16 cellular contexts compared by ENCODE assay signal in the genomic region with DNA sequence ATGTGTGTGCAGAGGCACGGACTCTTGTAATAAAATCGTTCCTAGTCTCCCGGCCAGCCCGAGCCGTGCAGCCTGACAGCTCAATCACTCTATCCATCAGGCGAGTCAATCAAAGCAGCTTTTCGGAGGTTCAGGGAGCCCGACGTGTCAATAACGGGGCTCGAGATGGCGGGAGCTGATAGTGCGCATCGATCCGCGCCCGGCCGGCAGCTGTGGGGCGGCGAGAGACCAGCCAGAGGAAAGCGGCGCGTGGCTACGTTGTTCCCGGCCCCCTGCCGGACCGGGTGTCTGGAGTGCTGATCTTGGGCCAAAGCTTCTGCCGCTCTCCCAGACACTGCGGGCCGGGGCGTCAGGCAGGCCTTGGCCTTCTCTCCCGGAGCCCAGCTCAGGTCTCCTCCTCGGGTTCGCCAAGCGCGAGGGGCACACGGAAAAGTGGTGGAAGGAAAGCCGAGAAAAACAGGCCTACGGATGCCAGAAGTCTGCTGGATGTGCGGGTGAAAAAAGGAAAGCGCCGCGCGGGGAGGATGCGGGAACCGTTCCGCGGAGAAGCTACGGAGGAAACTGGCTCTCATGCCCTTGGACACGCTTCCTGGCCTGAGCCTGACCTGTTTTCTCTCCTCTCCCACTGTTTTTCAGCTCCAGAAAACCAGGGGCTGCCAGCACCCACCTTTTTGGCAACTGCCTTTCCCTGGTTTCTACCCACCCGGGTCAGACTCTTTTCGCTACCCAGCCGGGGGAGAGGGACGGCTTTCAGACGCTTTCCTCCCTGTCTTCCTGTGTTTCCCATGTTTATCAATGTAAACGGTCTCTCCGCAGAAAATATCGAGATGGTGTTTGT. TPM values are rescaled to one million over a fixed set of nuclear protein-coding genes. Genes with fewer than 3 reads are reported as not detected.
DNase-seq lines count a peak whose midpoint lies in the region; ATAC-seq, FAIRE-seq and TF ChIP-seq lines count a peak whose summit lies in the region.
"Had no signal": no experiment of that assay in that cellular context is flagged by ENCODE, and none has a peak within 500 bp of the region (broad histone marks: within the 10 kb centered on the region; RNA-seq: fewer than 3 reads in every experiment).

No MANE protein-coding gene starts in this region.

- POLR2A ChIA-PET in CD8-positive, alpha-beta T cell (lab: Charles Lee), result no interaction called here
- POLR2A ChIA-PET in H1 (lab: Charles Lee; ENCODE audit: partially characterized antibody), result interaction anchor here (1.1 to 1.9 kb wide), 5 partner anchors 8 to 78 kb away, joined by 3 to 10 read pairs (median 3); no protein-coding TSS in a partner anchor

- H3K4me2 ChIP-seq in H9 (ENCODE audit: insufficient read depth, insufficient read length, low read length) (no peak overlapping the region), H1 (ENCODE audit: insufficient read depth in 1 of 2, low read depth in 2 of 2, low read length in 2 of 2) (peak overlapping the region; percentile 49 to 90)
- H3K4me2 ChIP-seq: KMS-11 had no signal

- H3K36me3 ChIP-seq in CD8-positive, alpha-beta T cell (ENCODE audit: insufficient read depth, low read length), result no peaks in the 10 kb centered on the region
- H3K36me3 ChIP-seq in H1 (ENCODE audit: control insufficient read depth in 2 of 4, insufficient read depth in 4 of 4, low read length in 3 of 4), result peaks cover 0 to 9% (median 0%) of the 10 kb centered on the region in 4 experiments; a peak in 1 of 8 replicates

- peaks cover 30% of the 10 kb centered on the region for H3K4me1 Mint-ChIP-seq in CD8-positive, alpha-beta T cell (ENCODE audit: low read depth)
- H3K4me1 Mint-ChIP-seq in H9 (peaks cover 42 to 73% of the 10 kb centered on the region in 2 experiments), neural crest cell (peaks cover 36% of the 10 kb centered on the region)

- TF ChIP-seq CTCF in CD8-positive, alpha-beta T cell (IDR thresholded peaks at IDR 0.05), result no peak
- TF ChIP-seq CTCF in H9 (conservative IDR thresholded peaks at IDR 0.05) (0 out of 3 replicates have a peak, but pooled peaks have one; percentile 10), H1 (IDR thresholded peaks at IDR 0.05; ENCODE audit: control extremely low read depth in 1 of 3, insufficient read depth in 1 of 3, low read depth in 1 of 3, low read length in 3 of 3) (no peak), neural crest cell (conservative IDR thresholded peaks at IDR 0.05) (no peak)

- TF ChIP-seq RAD21 in H1 (IDR thresholded peaks at IDR 0.05 in 1 of 2, conservative IDR thresholded peaks at IDR 0.05 in 1 of 2; ENCODE audit: low read depth in 2 of 2, low read length in 2 of 2), result no peak

- no peak overlapping the region for H2AFZ ChIP-seq in H9 (ENCODE audit: low read length)
- H2AFZ ChIP-seq in H1 (ENCODE audit: low read length), result no peak overlapping the region

- H3K4me1 ChIP-seq in CD8-positive, alpha-beta T cell (ENCODE audit: insufficient read depth, low read length), result peaks cover 33% of the 10 kb centered on the region
- H3K4me1 ChIP-seq in H9 (ENCODE audit: insufficient read depth, low read length) (no peaks in the 10 kb centered on the region), H1 (replicated peaks in 1 of 4; ENCODE audit: control insufficient read depth in 3 of 4, insufficient read depth in 4 of 4, low read length in 3 of 4) (peaks cover 3 to 39% (median 32%) of the 10 kb centered on the region in 4 experiments)

- no peak overlapping the region; the same call in 1 of the 2 replicates for H3K14ac ChIP-seq in H9 (ENCODE audit: insufficient read depth, low read length)
- H3K14ac ChIP-seq in H1 (ENCODE audit: insufficient read length), result no peak overlapping the region

- intact Hi-C loops in CD8-positive, alpha-beta T cell (cut with DNase I, micrococcal nuclease), result no loop called here

- H2BK120ac ChIP-seq in H9 (ENCODE audit: low read depth, low read length, poor library complexity, severe bottlenecking) (no peak overlapping the region), H1 (replicated peaks; ENCODE audit: low read depth, low read length) (no peak overlapping the region)

- H3K23me2 ChIP-seq in H9 (ENCODE audit: insufficient read length, low read depth, low read length, poor library complexity, severe bottlenecking) (peaks cover 4% of the 10 kb centered on the region), H1 (ENCODE audit: low read depth, low read length) (peaks cover 12% of the 10 kb centered on the region)

- no peak overlapping the region for H3K4me3 ChIP-seq in CD8-positive, alpha-beta T cell (ENCODE audit: low read depth, low read length)
- peak overlapping the region in 1 of 4 experiments; percentile 37; a peak in 2 of 8 replicates for H3K4me3 ChIP-seq in H1 (ENCODE audit: extremely low read depth in 1 of 4, insufficient read depth in 2 of 4, low read depth in 3 of 4, low read length in 4 of 4)
- H3K4me3 ChIP-seq: lung had no signal

- H3K27me3 Mint-ChIP-seq in CD8-positive, alpha-beta T cell (ENCODE audit: low read depth), result peaks cover 67% of the 10 kb centered on the region
- H3K27me3 Mint-ChIP-seq in H9 (ENCODE audit: low read depth), result peaks cover 96% of the 10 kb centered on the region
- peaks cover 97% of the 10 kb centered on the region for H3K27me3 Mint-ChIP-seq in neural crest cell (ENCODE audit: low read depth)

- H3K23ac ChIP-seq in H9 (ENCODE audit: insufficient read length, low read depth, low read length) (no peak overlapping the region), H1 (ENCODE audit: insufficient read length) (no peak overlapping the region)

- no peaks in the 10 kb centered on the region for H4K20me1 ChIP-seq in H9 (ENCODE audit: control insufficient read depth, insufficient read depth, insufficient read length)
- H4K20me1 ChIP-seq in H1 (replicated peaks in 1 of 2; ENCODE audit: control insufficient read depth in 1 of 2, insufficient read depth in 2 of 2, low read length in 2 of 2), result peaks cover 17 to 24% of the 10 kb centered on the region in 2 experiments

- H3K4me3 Mint-ChIP-seq in CD8-positive, alpha-beta T cell, result peak overlapping the region; percentile 45
- H3K4me3 Mint-ChIP-seq in H9 (peak overlapping the region in 1 of 2 experiments; percentile 65; a peak in 3 of 5 replicates), neural crest cell (peak overlapping the region; percentile 89)

- H4K8ac ChIP-seq in H9 (replicated peaks; ENCODE audit: insufficient read length, low read depth, low read length), result no peak overlapping the region
- H4K8ac ChIP-seq in H1 (ENCODE audit: extremely low read depth, insufficient read depth, low read length), result peak overlapping the region; percentile 62; the same call in 1 of the 2 replicates

- H3K18ac ChIP-seq in H9 (ENCODE audit: insufficient read length, low read depth, low read length) (no peak overlapping the region), H1 (ENCODE audit: extremely low read depth, low read length) (peak overlapping the region; percentile 57; the same call in 1 of the 2 replicates)

- no peak overlapping the region for H2BK5ac ChIP-seq in H9 (ENCODE audit: insufficient read length, low read length)
- H2BK5ac ChIP-seq in H1 (ENCODE audit: low read depth, low read length), result no peak overlapping the region

- H3K9me3 ChIP-seq in CD8-positive, alpha-beta T cell (ENCODE audit: low read length), result no peaks in the 10 kb centered on the region
- H3K9me3 ChIP-seq in H9 (ENCODE audit: control insufficient read depth, low read depth, low read length) (no peaks in the 10 kb centered on the region), H1 (ENCODE audit: insufficient read depth in 2 of 2, low read depth in 1 of 2, low read length in 1 of 2) (no peaks in the 10 kb centered on the region)

- no peak for TF ChIP-seq POLR2A in H1 (IDR thresholded peaks at IDR 0.05; ENCODE audit: control extremely low read depth in 1 of 2, low read depth in 2 of 2, low read length in 2 of 2)

- TF ChIP-seq EP300 in H1 (IDR thresholded peaks at IDR 0.05; ENCODE audit: borderline replicate concordance in 1 of 2, low read depth in 2 of 2, low read length in 2 of 2), result no peak

- H3K9me3 Mint-ChIP-seq in CD8-positive, alpha-beta T cell, result no peaks in the 10 kb centered on the region
- H3K9me3 Mint-ChIP-seq in H9, result peaks cover 3 to 14% of the 10 kb centered on the region in 2 experiments; a peak in 3 of 5 replicates
- no peaks in the 10 kb centered on the region for H3K9me3 Mint-ChIP-seq in neural crest cell

- DNase-seq in CD8-positive, alpha-beta T cell, result no peak
- DNase-seq in H9, result peak; percentile 42
- peak in 1 of 2 experiments; percentile 62 for DNase-seq in H1 (ENCODE audit: low read depth in 1 of 2, low spot score in 2 of 2)
- peak; percentile 26 for DNase-seq in neural crest cell (ENCODE audit: low read depth, low spot score)
- no peak for DNase-seq in activated gamma-delta T cell treated with Interleukin-2 at 50 U/mL for 16 hours
- DNase-seq in occipital lobe (lab: John Stamatoyannopoulos, UW), result no peak
- DNase-seq: caudate nucleus, DMS79 treated with DMSO at 0.1 percent for 48 hours, NCI-H2171, SHP77 treated with DMSO at 0.1 percent for 48 hours had no signal

- no peak overlapping the region for H3K27ac Mint-ChIP-seq in CD8-positive, alpha-beta T cell
- no peak overlapping the region for H3K27ac Mint-ChIP-seq in H9
- peak overlapping the region; percentile 43 for H3K27ac Mint-ChIP-seq in neural crest cell (ENCODE audit: unreplicated experiment)

- H2BK20ac ChIP-seq in H9 (ENCODE audit: low read depth, low read length, poor library complexity, severe bottlenecking), result no peak overlapping the region
- peak overlapping the region; percentile 86 for H2BK20ac ChIP-seq in H1 (ENCODE audit: low read length)

- WGBS in H9 (ENCODE audit: extremely low coverage, insufficient read length, low lambda C conversion rate), result no CpG with 5 or more reads among the region's 58 CpGs
- WGBS in H1 (ENCODE audit: extremely low coverage in 1 of 2, insufficient coverage in 1 of 2, insufficient read length in 1 of 2, insufficient replicate concordance in 2 of 2, low coverage in 1 of 2, low lambda C conversion rate in 2 of 2, missing lambda C conversion rate in 1 of 2), 2 experiments, result 7% methylated on average over 49 of the region's 58 CpGs; no CpG with 5 or more reads in 1 of the 2 experiments

- no peaks in the 10 kb centered on the region for H3K79me2 ChIP-seq in H9 (ENCODE audit: insufficient read depth, low read length)
- no peaks in the 10 kb centered on the region for H3K79me2 ChIP-seq in H1 (ENCODE audit: control insufficient read depth in 1 of 2, insufficient read depth in 2 of 2, low read length in 2 of 2)

- H3K27ac ChIP-seq in CD8-positive, alpha-beta T cell (ENCODE audit: low read depth, low read length), result no peak overlapping the region
- H3K27ac ChIP-seq in H9 (ENCODE audit: insufficient read length, low read depth, low read length) (no peak overlapping the region), H1 (ENCODE audit: low read depth, low read length) (no peak overlapping the region)
- H3K27ac ChIP-seq: KMS-11 had no signal

- H4K91ac ChIP-seq in H9 (ENCODE audit: insufficient read length, low read depth, low read length) (no peak overlapping the region), H1 (replicated peaks; ENCODE audit: insufficient read length, low read length) (no peak overlapping the region)

- H3K36me3 Mint-ChIP-seq in CD8-positive, alpha-beta T cell, result no peaks in the 10 kb centered on the region
- H3K36me3 Mint-ChIP-seq in H9 (ENCODE audit: insufficient read depth in 1 of 3, low read depth in 3 of 3) (no peaks in the 10 kb centered on the region; a peak in 1 of 7 replicates), neural crest cell (ENCODE audit: low read depth) (peaks cover 5% of the 10 kb centered on the region)

- CTCF ChIA-PET in CD8-positive, alpha-beta T cell (lab: Charles Lee), result interaction anchor here (0.9 to 1.8 kb wide), 3 partner anchors 9 to 623 kb away, joined by 3 to 12 read pairs (median 3); no protein-coding TSS in a partner anchor
- CTCF ChIA-PET in H1 (lab: Charles Lee; ENCODE audit: partially characterized antibody), result interaction anchor here (0.6 to 8.6 kb wide), 8 partner anchors 10 to 623 kb away, joined by 3 to 84 read pairs (median 4); no protein-coding TSS in a partner anchor

- H2AK5ac ChIP-seq in H9 (ENCODE audit: insufficient read length, low read length) (no peak overlapping the region), H1 (ENCODE audit: low read depth, low read length) (no peak overlapping the region)

- H3K79me1 ChIP-seq in H9 (ENCODE audit: insufficient read depth, low read depth, low read length, poor library complexity, severe bottlenecking) (no peaks in the 10 kb centered on the region), H1 (ENCODE audit: low read depth, low read length) (no peaks in the 10 kb centered on the region)

- H3K27me3 ChIP-seq in CD8-positive, alpha-beta T cell (ENCODE audit: insufficient read depth, low read length), result peaks cover 65% of the 10 kb centered on the region
- H3K27me3 ChIP-seq in H9 (ENCODE audit: insufficient read depth, low read length) (peaks cover 88% of the 10 kb centered on the region), H1 (replicated peaks in 1 of 4; ENCODE audit: control insufficient read depth in 3 of 4, extremely low read depth in 1 of 4, insufficient read depth in 3 of 4, low read length in 3 of 4) (peaks cover 91 to 99% (median 95%) of the 10 kb centered on the region in 4 experiments)

- H4K5ac ChIP-seq in H9 (ENCODE audit: insufficient read length, low read depth, low read length) (no peak overlapping the region), H1 (ENCODE audit: insufficient read length, low read depth, low read length) (no peak overlapping the region)

- ATAC-seq in CD8-positive, alpha-beta T cell, result no peak
- ATAC-seq in GM19397 (IDR thresholded peaks at IDR 0.05; ENCODE audit: unreplicated experiment) (no peak), HG03432 (IDR thresholded peaks at IDR 0.05; ENCODE audit: unreplicated experiment) (no peak)

- H3K4ac ChIP-seq in H9 (ENCODE audit: low read depth, low read length) (no peak overlapping the region), H1 (replicated peaks; ENCODE audit: insufficient read length, low read depth, low read length) (no peak overlapping the region)

- H2BK12ac ChIP-seq in H9 (ENCODE audit: insufficient read length, low read depth, low read length) (no peak overlapping the region), H1 (ENCODE audit: low read depth, low read length) (peak overlapping the region; percentile 68)

- H3K56ac ChIP-seq in H9 (ENCODE audit: insufficient read length, low read depth, low read length), result no peak overlapping the region
- no peak overlapping the region for H3K56ac ChIP-seq in H1 (replicated peaks; ENCODE audit: insufficient read length, low read depth, low read length)

- H3T11ph ChIP-seq in H9 (ENCODE audit: low read length), result no peak overlapping the region

- H3K9ac ChIP-seq in H9 (ENCODE audit: extremely low read depth, insufficient read length, low read length) (no peak overlapping the region), H1 (replicated peaks in 1 of 4; ENCODE audit: extremely low read depth in 1 of 4, low read depth in 3 of 4, low read length in 3 of 4) (no peak overlapping the region)
- H3K9ac ChIP-seq: KMS-11 had no signal

- no peak for FAIRE-seq in H1 (lab: Jason Lieb, UNC)
- FAIRE-seq: H54 had no signal

- H2BK15ac ChIP-seq in H9 (ENCODE audit: low read depth, low read length), result no peak overlapping the region
- H2BK15ac ChIP-seq in H1 (ENCODE audit: low read length), result peak overlapping the region; percentile 72; the same call in 1 of the 2 replicates

RNA-seq across cellular contexts. Expression of gene EN1, which starts 2.2 kb away (rescaled TPM):
- total RNA-seq in CD8-positive, alpha-beta T cell, result not detected
- total RNA-seq in H9 (2021), result not detected in 2 replicates
- total RNA-seq in H1 (2021; fragmentation: NEBNext Ultra II Directional; extraction: Animal tissue kit (Norgen Biotek cat#: 25700)), result not detected in 2 replicates
- not detected in 2 replicates for polyA plus RNA-seq in H1 (2011; rRNA removed)
- not detected for polyA plus RNA-seq in H1 (2011; cell fraction: cytosol; rRNA removed)
- polyA plus RNA-seq in H1 (2011; cell fraction: nucleus; rRNA removed), result not detected
- polyA plus RNA-seq in H1 (2012, experiment 1 of 2), result 0.48 TPM in 1 of 4 replicates, not detected in the others
- polyA plus RNA-seq in H1 (2012, experiment 2 of 2), result not detected
- polyA plus RNA-seq in H1 (2013, experiment 1 of 2), result not detected
- polyA plus RNA-seq in H1 (2013, experiment 2 of 2), result 0.04 TPM
- not detected in 2 replicates for polyA minus RNA-seq in H1 (2011; rRNA and poly(A)+ RNA removed)
- not detected for polyA minus RNA-seq in H1 (2011; cell fraction: cytosol; rRNA and poly(A)+ RNA removed)
- not detected for polyA minus RNA-seq in H1 (2011; cell fraction: nucleus; rRNA and poly(A)+ RNA removed)
- 12.6 and 13.9 TPM in 2 replicates for total RNA-seq in neural crest cell
- total RNA-seq in occipital lobe, result not detected
- total RNA-seq: fibroblast of lung, lung had no signal
- polyA plus RNA-seq: fibroblast of lung, lung had no signal

Comparison
In these comparisons a context has a peak if more than half of its experiments do, and no peak if none do; other contexts are left out.
1. DNase-seq: peak in H9 (single experiment) and neural crest cell (single experiment); none in CD8-positive, alpha-beta T cell (0 of 7), activated gamma-delta T cell treated with Interleukin-2 at 50 U/mL for 16 hours (single experiment) and occipital lobe (single experiment).
2. RNA of gene EN1, which starts 2.2 kb away (total RNA-seq): 12.6 to 13.9 TPM in neural crest cell; not detected in CD8-positive, alpha-beta T cell, not detected in H9, not detected in H1 and not detected in occipital lobe (single experiment); every median in the first group is over 10 times any median in the second.